ENCODE assay signal across 8 cellular contexts in genomic region chr9:37027582-37028424, GRCh38. TPM values are rescaled to one million over a fixed set of nuclear protein-coding genes. Genes with fewer than 3 reads are reported as not detected.
DNase-seq lines count a peak whose midpoint lies in the region; ATAC-seq and TF ChIP-seq lines count a peak whose summit lies in the region.

No MANE protein-coding gene starts in this region.

- peak overlapping the region; percentile 98 for H3K4me2 ChIP-seq in DOHH2 (ENCODE audit: low read length)

- ATAC-seq in GM21737 (IDR thresholded peaks at IDR 0.05; ENCODE audit: unreplicated experiment) (peak; percentile 70), foreskin keratinocyte (peak; percentile 94), thoracic aorta (ENCODE audit: insufficient number of reproducible peaks, low FRiP score, low read depth) (peak; percentile 58)

- H3K4me3 ChIP-seq in DOHH2 (ENCODE audit: low read length), result peak overlapping the region; percentile 87
- H3K4me3 ChIP-seq in thoracic aorta, result peak overlapping the region; percentile 69

- H3K27me3 ChIP-seq in DOHH2 (ENCODE audit: control insufficient read depth, low read length), result no peaks in the 10 kb centered on the region
- peaks cover 100% of the 10 kb centered on the region for H3K27me3 ChIP-seq in foreskin keratinocyte
- peaks cover 21% of the 10 kb centered on the region for H3K27me3 ChIP-seq in thoracic aorta (replicated peaks; ENCODE audit: insufficient read depth)

- H3K36me3 ChIP-seq in DOHH2 (ENCODE audit: control insufficient read depth, low read length) (peaks cover 93% of the 10 kb centered on the region), thoracic aorta (no peaks in the 10 kb centered on the region)

- DNase-seq in KG1 (lab: John Stamatoyannopoulos, UW) (peak; percentile 40), RPMI8226 (peak; percentile 96), foreskin keratinocyte (peak; percentile 68 to 80), occipital lobe (lab: John Stamatoyannopoulos, UW) (peak; percentile 31), thoracic aorta (ENCODE audit: low spot score) (no peak)
- DNase-seq in activated T-helper 9 cell treated with anti-CD3 and anti-CD28 coated beads, Interleukin-2, amount 50 U/mL, for 16 hours (ENCODE audit: low read depth), result peak; percentile 72

- H4K20me1 ChIP-seq in DOHH2 (ENCODE audit: control insufficient read depth, insufficient read depth, low read depth, low read length), result peaks cover 28% of the 10 kb centered on the region

- H3K9me2 ChIP-seq in DOHH2 (replicated peaks; ENCODE audit: control insufficient read depth, low read length), result no peaks in the 10 kb centered on the region

- TF ChIP-seq CTCF in DOHH2 (IDR thresholded peaks at IDR 0.05; ENCODE audit: low read depth, low read length, poor library complexity, severe bottlenecking) (no peak), foreskin keratinocyte (conservative IDR thresholded peaks at IDR 0.05) (peak; percentile 20), thoracic aorta (IDR thresholded peaks at IDR 0.05) (no peak)

- peaks cover 98% of the 10 kb centered on the region for H3K79me2 ChIP-seq in DOHH2 (ENCODE audit: control insufficient read depth, low read length)

- H3K9me3 ChIP-seq in DOHH2 (ENCODE audit: control insufficient read depth, insufficient read depth, low read length) (no peaks in the 10 kb centered on the region), thoracic aorta (no peaks in the 10 kb centered on the region)

- H3K27ac ChIP-seq in DOHH2 (ENCODE audit: low read depth, low read length) (peak overlapping the region; percentile 98), foreskin keratinocyte (no peak overlapping the region), thoracic aorta (no peak overlapping the region)

- peaks cover 37% of the 10 kb centered on the region for H3F3A ChIP-seq in DOHH2 (ENCODE audit: control insufficient read depth, insufficient read depth)

- H3K4me1 ChIP-seq in DOHH2 (ENCODE audit: control insufficient read depth, low read length) (peaks cover 62% of the 10 kb centered on the region), foreskin keratinocyte (no peaks in the 10 kb centered on the region), thoracic aorta (ENCODE audit: control insufficient read depth in 1 of 2, low read depth in 2 of 2) (peaks cover 28 to 33% of the 10 kb centered on the region in 2 donors)

RNA-seq across cellular contexts. Expression of gene PAX5, which starts 6.3 kb away (rescaled TPM):
- under 0.01 and 0.03 TPM in 2 replicates for total RNA-seq in foreskin keratinocyte
- polyA plus RNA-seq in foreskin keratinocyte, result not detected in 2 replicates
- total RNA-seq in occipital lobe, result not detected
- total RNA-seq in thoracic aorta, result under 1 TPM in 1 of 2 donors, not detected in 1; 0.21 TPM
